In the genomic region with DNA sequence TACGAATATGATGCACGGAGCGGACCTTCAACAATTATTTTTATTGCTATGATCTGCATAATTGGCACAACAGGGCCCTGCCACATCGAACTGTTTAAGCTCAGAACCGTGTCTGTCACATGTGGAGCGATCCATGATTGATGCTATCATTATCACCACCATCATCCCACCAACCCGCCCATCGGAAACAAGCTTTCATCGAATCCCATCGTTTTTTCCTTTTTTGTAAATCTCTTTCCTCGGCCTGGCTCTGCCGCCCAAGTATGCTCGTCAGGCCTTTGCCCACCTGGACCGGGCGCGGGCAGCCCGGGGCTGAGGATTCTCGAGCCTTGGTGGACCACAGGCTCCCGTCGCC, we compare ENCODE assay signal across 9 cellular contexts. TPM values are rescaled to one million over a fixed set of nuclear protein-coding genes. Genes with fewer than 3 reads are reported as not detected.
DNase-seq lines count a peak whose midpoint lies in the region; ATAC-seq and TF ChIP-seq lines count a peak whose summit lies in the region.
"Had no signal": no experiment of that assay in that cellular context is flagged by ENCODE, and none has a peak within 500 bp of the region (broad histone marks: within the 10 kb centered on the region; RNA-seq: fewer than 3 reads in every experiment).

No MANE protein-coding gene starts in this region.

- H3K4me3 Mint-ChIP-seq in Caco-2 (ENCODE audit: unreplicated experiment) (peak overlapping the region; percentile 71), MCF 10A (ENCODE audit: unreplicated experiment) (peak overlapping the region; percentile 89)
- peak overlapping the region; percentile 96 for H3K4me3 Mint-ChIP-seq in natural killer cell treated with Interleukin-12 subunit alpha and Interleukin-12 subunit beta and Interleukin-15 and Interleukin-18, amount 100 ng/mL, for 72 hours

- H3K27ac Mint-ChIP-seq in Caco-2 (ENCODE audit: unreplicated experiment): peak overlapping the region; percentile 81
- peak overlapping the region; percentile 63 for H3K27ac Mint-ChIP-seq in MCF 10A (ENCODE audit: low read depth, unreplicated experiment)
- H3K27ac Mint-ChIP-seq in natural killer cell treated with Interleukin-12 subunit alpha and Interleukin-12 subunit beta and Interleukin-15 and Interleukin-18, amount 100 ng/mL, for 72 hours: peak overlapping the region; percentile 82 to 87

- no peaks in the 10 kb centered on the region for H3K27me3 ChIP-seq in Caco-2 (replicated peaks; ENCODE audit: control insufficient read depth, insufficient read depth, low read length)

- POLR2A ChIA-PET in Caco-2 (lab: Charles Lee) (interaction anchor here (0.8 kb wide), 1 partner anchor 10 kb away, joined by 17 read pairs; no protein-coding TSS in a partner anchor), MCF 10A (lab: Yijun Ruan, JAX) (interaction anchor here (0.8 to 2.7 kb wide), 5 partner anchors 13 to 131 kb away, joined by 3 to 12 read pairs (median 3); a partner anchor contains a TSS)

- H3K9me3 Mint-ChIP-seq in Caco-2 (ENCODE audit: unreplicated experiment) (no peaks in the 10 kb centered on the region), MCF 10A (ENCODE audit: unreplicated experiment) (no peaks in the 10 kb centered on the region)
- H3K9me3 Mint-ChIP-seq in natural killer cell treated with Interleukin-12 subunit alpha and Interleukin-12 subunit beta and Interleukin-15 and Interleukin-18, amount 100 ng/mL, for 72 hours: no peaks in the 10 kb centered on the region

- 0 out of 2 replicates have a peak, but pooled peaks cover 6% of the 10 kb centered on the region for H3K4me1 ChIP-seq in Caco-2

- no peaks in the 10 kb centered on the region for H3K4me1 Mint-ChIP-seq in Caco-2 (ENCODE audit: low read depth, unreplicated experiment)
- H3K4me1 Mint-ChIP-seq in MCF 10A (ENCODE audit: insufficient read depth, unreplicated experiment): peaks cover 9% of the 10 kb centered on the region
- peaks cover 6 to 13% of the 10 kb centered on the region in 2 donors for H3K4me1 Mint-ChIP-seq in natural killer cell treated with Interleukin-12 subunit alpha and Interleukin-12 subunit beta and Interleukin-15 and Interleukin-18, amount 100 ng/mL, for 72 hours (ENCODE audit: low read depth in 2 of 2)

- H3K27me3 Mint-ChIP-seq in Caco-2 (ENCODE audit: insufficient read depth, unreplicated experiment): no peaks in the 10 kb centered on the region
- H3K27me3 Mint-ChIP-seq in MCF 10A (ENCODE audit: insufficient read depth, unreplicated experiment): no peaks in the 10 kb centered on the region
- no peaks in the 10 kb centered on the region for H3K27me3 Mint-ChIP-seq in natural killer cell treated with Interleukin-12 subunit alpha and Interleukin-12 subunit beta and Interleukin-15 and Interleukin-18, amount 100 ng/mL, for 72 hours

- H3K36me3 Mint-ChIP-seq in Caco-2 (ENCODE audit: insufficient read depth, unreplicated experiment) (peaks cover 14% of the 10 kb centered on the region), MCF 10A (ENCODE audit: insufficient read depth, unreplicated experiment) (peaks cover 15% of the 10 kb centered on the region)
- H3K36me3 Mint-ChIP-seq in natural killer cell treated with Interleukin-12 subunit alpha and Interleukin-12 subunit beta and Interleukin-15 and Interleukin-18, amount 100 ng/mL, for 72 hours: no peaks in the 10 kb centered on the region

- intact Hi-C loops in Caco-2 (cut with micrococcal nuclease; ENCODE audit: unreplicated experiment) (loop anchor here (1.0 to 2.0 kb wide), 3 partner anchors 27 to 71 kb away; no protein-coding TSS in a partner anchor), MCF 10A (cut with micrococcal nuclease) (loop anchor here (2.0 kb wide), 1 partner anchor 71 kb away; no protein-coding TSS in a partner anchor)

- CTCF ChIA-PET in Caco-2 (lab: Charles Lee) (no interaction called here), MCF 10A (lab: Yijun Ruan, JAX) (interaction anchor here (0.6 to 1.1 kb wide), 4 partner anchors 10 to 919 kb away, joined by 3 to 4 read pairs (median 3); no protein-coding TSS in a partner anchor)

- TF ChIP-seq CTCF in Caco-2 (IDR thresholded peaks at IDR 0.05; ENCODE audit: insufficient read depth in 1 of 2, low read depth in 1 of 2, low read length in 1 of 2, severe bottlenecking in 1 of 2, unreplicated experiment in 1 of 2) (no peak), MCF 10A (IDR thresholded peaks at IDR 0.05; ENCODE audit: unreplicated experiment) (no peak)

- peaks cover 2% of the 10 kb centered on the region for H3K36me3 ChIP-seq in Caco-2 (ENCODE audit: control insufficient read depth, insufficient read depth, low read length)

- peak; percentile 1 for ATAC-seq in HG02678 (IDR thresholded peaks at IDR 0.05; ENCODE audit: unreplicated experiment)
- peak in 1 of 2 donors; percentile 0 for ATAC-seq in natural killer cell treated with Interleukin-12 subunit alpha and Interleukin-12 subunit beta and Interleukin-15 and Interleukin-18, amount 100 ng/mL, for 72 hours
- ATAC-seq in HG03442 (IDR thresholded peaks at IDR 0.05; ENCODE audit: unreplicated experiment): no peak

- H3K4me3 ChIP-seq in Caco-2 (ENCODE audit: low read depth, low read length): peak overlapping the region; percentile 22

- DNase-seq in Caco-2 (no peak), MCF 10A (ENCODE audit: unreplicated experiment) (no peak), MV-4-11 (lab: John Stamatoyannopoulos, UW) (no peak), NOMO-1 treated with DMSO at 0.1 percent for 48 hours (lab: John Stamatoyannopoulos, UW; ENCODE audit: unreplicated experiment) (no peak)
- no peak for DNase-seq in natural killer cell treated with Interleukin-12 subunit alpha and Interleukin-12 subunit beta and Interleukin-15 and Interleukin-18, amount 100 ng/mL, for 72 hours (ENCODE audit: low spot score)
- DNase-seq in stimulated activated CD4-positive, alpha-beta T cell treated with anti-CD3 and anti-CD28 coated beads, Interleukin-1b, Interleukin-23, amount 100 ng/mL, for 48 hours: no peak

- no TSS peak for BruUV-seq in Caco-2 (replicated peaks; lab: Mats Ljungman, UMichigan)
- BruUV-seq in MCF 10A (replicated peaks; lab: Mats Ljungman, UMichigan): no TSS peak

- no peaks in the 10 kb centered on the region for H3K9me3 ChIP-seq in Caco-2

RNA-seq across cellular contexts. Expression of a gene that starts 0.5 kb away (rescaled TPM):
- 41.1 and 43.0 TPM in 2 replicates for total RNA-seq in Caco-2 (2022)
- 17.6 and 19.3 TPM in 2 replicates for total RNA-seq in MCF 10A (2022)
- 100 to 1,000 TPM in 1 of 2 donors, 10 to 100 TPM in 1; 62.0 to 107 TPM for total RNA-seq in natural killer cell treated with Interleukin-12 subunit alpha and Interleukin-12 subunit beta and Interleukin-15 and Interleukin-18, amount 100 ng/mL, for 72 hours

RNA-seq across cellular contexts. Expression of a gene that starts 13.6 kb away (rescaled TPM):
- total RNA-seq in Caco-2 (2022) (0.72 TPM in 1 of 2 replicates, not detected in the other), MCF 10A (2022) (0.25 and 0.51 TPM in 2 replicates)
- total RNA-seq in natural killer cell treated with Interleukin-12 subunit alpha and Interleukin-12 subunit beta and Interleukin-15 and Interleukin-18, amount 100 ng/mL, for 72 hours: under 1 TPM in 1 of 2 donors, not detected in 1; 0.70 TPM
- total RNA-seq: lung microvascular endothelial cell had no signal

RNA-seq across cellular contexts. Expression of a gene that starts 45.8 kb away (rescaled TPM):
- total RNA-seq in Caco-2 (2022) (48.2 and 49.4 TPM in 2 replicates), MCF 10A (2022) (36.7 and 37.1 TPM in 2 replicates)
- 10 to 100 TPM; 33.2 to 41.3 TPM for total RNA-seq in natural killer cell treated with Interleukin-12 subunit alpha and Interleukin-12 subunit beta and Interleukin-15 and Interleukin-18, amount 100 ng/mL, for 72 hours

RNA-seq across cellular contexts. Expression of a gene that starts 45.9 kb away (rescaled TPM):
- 17.3 and 17.4 TPM in 2 replicates for total RNA-seq in Caco-2 (2022)
- total RNA-seq in MCF 10A (2022): 0.75 and 1.8 TPM in 2 replicates
- 1 to 10 TPM; 3.7 to 4.0 TPM for total RNA-seq in natural killer cell treated with Interleukin-12 subunit alpha and Interleukin-12 subunit beta and Interleukin-15 and Interleukin-18, amount 100 ng/mL, for 72 hours

RNA-seq across cellular contexts. Expression of a gene that starts 54.3 kb away (rescaled TPM):
- total RNA-seq in Caco-2 (2022) (11.5 and 13.4 TPM in 2 replicates), MCF 10A (2022) (16.8 and 17.7 TPM in 2 replicates)
- total RNA-seq in natural killer cell treated with Interleukin-12 subunit alpha and Interleukin-12 subunit beta and Interleukin-15 and Interleukin-18, amount 100 ng/mL, for 72 hours: 10 to 100 TPM; 13.4 to 16.4 TPM
